Comparison of ENCODE assay signal across 17 cellular contexts in the genomic region with DNA sequence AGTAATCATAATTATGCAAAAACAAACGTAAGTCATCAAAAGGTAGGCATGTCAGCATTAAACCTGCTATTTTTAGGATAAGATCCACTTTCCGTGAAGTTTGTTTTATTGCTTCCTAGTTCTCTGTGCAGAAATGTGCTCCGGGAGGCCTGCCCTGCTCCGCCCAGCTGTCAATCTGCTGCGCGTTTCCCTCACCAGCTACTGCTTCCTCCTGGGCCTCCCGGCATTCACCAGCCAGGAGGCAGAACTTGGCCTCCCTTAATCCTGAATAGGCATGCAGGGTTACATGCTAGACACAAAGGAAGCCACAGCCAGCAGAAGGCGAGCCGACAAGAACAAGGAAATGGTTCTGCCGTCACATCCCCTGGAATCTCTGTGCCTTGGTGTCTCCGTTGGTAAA.
A peak's percentile ranks its signal among the peaks of the same experiment; 100 is the strongest.
DNase-seq lines count a peak whose midpoint lies in the region; ATAC-seq, FAIRE-seq and TF ChIP-seq lines count a peak whose summit lies in the region.
"Had no signal": no experiment of that assay in that cellular context is flagged by ENCODE, and none has a peak within 500 bp of the region (broad histone marks: within the 10 kb centered on the region; RNA-seq: fewer than 3 reads in every experiment).

No MANE protein-coding gene starts in this region.

- CTCF ChIA-PET in HepG2 (lab: Yijun Ruan, JAX; ENCODE audit: low intra/inter-chr PET ratio, low total read pairs), result no interaction called here

- H3K9me3 ChIP-seq in liver (ENCODE audit: control insufficient read depth in 4 of 4, low read length in 3 of 4) (no peaks in the 10 kb centered on the region), HepG2 (ENCODE audit: low read length) (peaks cover 34% of the 10 kb centered on the region), lower lobe of right lung (no peaks in the 10 kb centered on the region)
- H3K9me3 ChIP-seq: body of pancreas, tibial artery had no signal

- H3K4me3 ChIP-seq in liver (ENCODE audit: low read depth in 1 of 3, low read length in 3 of 3) (peak overlapping the region in 2 of 3 donors; percentile 30 to 42), HepG2 (replicated peaks in 1 of 3; ENCODE audit: insufficient read depth in 1 of 3, low read depth in 2 of 3, low read length in 3 of 3) (no peak overlapping the region), fibroblast of pulmonary artery (replicated peaks; ENCODE audit: low read depth, low read length) (no peak overlapping the region), lower lobe of right lung (no peak overlapping the region)
- H3K4me3 ChIP-seq: body of pancreas, tibial artery had no signal

- TF ChIP-seq RAD21 in liver (IDR thresholded peaks at IDR 0.05), result no peak
- no peak for TF ChIP-seq RAD21 in HepG2 (CRISPR knock-in tag; IDR thresholded peaks at IDR 0.05)

- ATAC-seq in HepG2 (no peak), lower lobe of right lung (peak; percentile 68 to 69), GM19395 (IDR thresholded peaks at IDR 0.05; ENCODE audit: unreplicated experiment) (no peak)
- ATAC-seq: body of pancreas; effector memory CD8-positive, alpha-beta T cell had no signal

- BruUV-seq in HepG2 (replicated peaks; lab: Mats Ljungman, UMichigan), result no TSS peak

- no peak for FAIRE-seq in HepG2 (lab: Jason Lieb, UNC)
- FAIRE-seq: TTC549 had no signal

- no peaks in the 10 kb centered on the region for H3K27me3 ChIP-seq in liver (ENCODE audit: control insufficient read depth in 4 of 4, insufficient read depth in 4 of 4, low read length in 3 of 4)
- no peaks in the 10 kb centered on the region for H3K27me3 ChIP-seq in HepG2 (ENCODE audit: control insufficient read depth in 1 of 2, insufficient read depth in 2 of 2, low read length in 2 of 2)
- H3K27me3 ChIP-seq in lower lobe of right lung (ENCODE audit: low read depth), result no peaks in the 10 kb centered on the region
- H3K27me3 ChIP-seq: body of pancreas, tibial artery had no signal

- WGBS in liver, result 37% methylated on average over 11 of the region's 11 CpGs
- 56% methylated on average over 11 of the region's 11 CpGs for WGBS in HepG2 (ENCODE audit: low lambda C conversion rate)

- H3K4me2 ChIP-seq in HepG2 (ENCODE audit: low read depth, low read length), result no peak overlapping the region

- H3K9ac ChIP-seq in liver (ENCODE audit: low read depth in 1 of 2, low read length in 2 of 2), result peak overlapping the region in 1 of 2 donors; percentile 32
- H3K9ac ChIP-seq in HepG2 (ENCODE audit: insufficient read depth, low read depth, low read length), result no peak overlapping the region

- TF ChIP-seq CTCF in liver (IDR thresholded peaks at IDR 0.05; ENCODE audit: low read depth, low read length, missing input control) (no peak), HepG2 (CRISPR knock-in tag; IDR thresholded peaks at IDR 0.05) (no peak), fibroblast of pulmonary artery (IDR thresholded peaks at IDR 0.05; ENCODE audit: low read length, missing control alignments) (no peak), lower lobe of right lung (IDR thresholded peaks at IDR 0.05) (no peak)

- DNase-seq in HepG2 (ENCODE audit: low spot score) (no peak), fibroblast of pulmonary artery (ENCODE audit: low read depth) (peak; percentile 18), lower lobe of right lung (peak; percentile 61), DMS153 (lab: John Stamatoyannopoulos, UW) (no peak), hepatic stellate cell (ENCODE audit: low spot score) (no peak), HK-2 (ENCODE audit: unreplicated experiment) (no peak)
- DNase-seq: CD4-positive, alpha-beta memory T cell; effector memory CD8-positive, alpha-beta T cell; foreskin melanocyte; NCI-H2029; NCI-H774 had no signal

- TF ChIP-seq EP300 in HepG2 (IDR thresholded peaks at IDR 0.05; ENCODE audit: low read depth in 2 of 2, low read length in 2 of 2), result no peak
- TF ChIP-seq EP300 in HepG2 (CRISPR knock-in tag; IDR thresholded peaks at IDR 0.05; ENCODE audit: borderline replicate concordance), result no peak

- no peak for TF ChIP-seq POLR2A in HepG2 (IDR thresholded peaks at IDR 0.05; ENCODE audit: insufficient read depth in 1 of 2, low read depth in 2 of 2, low read length in 2 of 2)

- H3K27ac ChIP-seq in liver (ENCODE audit: low read depth in 1 of 2, low read length in 2 of 2), result peak overlapping the region; percentile 45 to 63
- no peak overlapping the region for H3K27ac ChIP-seq in HepG2 (ENCODE audit: extremely low read length, insufficient read depth, low read length)
- no peak overlapping the region for H3K27ac ChIP-seq in lower lobe of right lung
- H3K27ac ChIP-seq: 22Rv1, body of pancreas, tibial artery had no signal

- H3K36me3 ChIP-seq in liver (ENCODE audit: control insufficient read depth in 4 of 4, insufficient read depth in 3 of 4, low read depth in 1 of 4, low read length in 3 of 4), result no peaks in the 10 kb centered on the region
- H3K36me3 ChIP-seq in HepG2 (replicated peaks in 1 of 2; ENCODE audit: control insufficient read depth in 1 of 2, insufficient read depth in 2 of 2, low read length in 2 of 2), result no peaks in the 10 kb centered on the region
- no peaks in the 10 kb centered on the region for H3K36me3 ChIP-seq in lower lobe of right lung
- H3K36me3 ChIP-seq: tibial artery had no signal

- in situ Hi-C loops in HepG2 (cut with HindIII; ENCODE audit: extremely low pct_ligation_motif_present, low pct_unique_long_range_greater_than_20kb), result no loop called here

- POLR2A ChIA-PET in HepG2 (lab: Yijun Ruan, JAX), result no interaction called here

- intact Hi-C loops in HepG2 (cut with micrococcal nuclease; ENCODE audit: unreplicated experiment) (no loop called here), lower lobe of right lung (cut with DNase I) (no loop called here)

- H2AFZ ChIP-seq in HepG2 (ENCODE audit: low read length), result no peak overlapping the region

- peaks cover 9 to 51% (median 18%) of the 10 kb centered on the region in 4 donors for H3K4me1 ChIP-seq in liver (ENCODE audit: control insufficient read depth in 4 of 4, insufficient read depth in 4 of 4, low read length in 3 of 4)
- no peaks in the 10 kb centered on the region for H3K4me1 ChIP-seq in HepG2 (ENCODE audit: insufficient read depth, low read length)
- H3K4me1 ChIP-seq in lower lobe of right lung, result no peaks in the 10 kb centered on the region
- H3K4me1 ChIP-seq: body of pancreas, tibial artery had no signal

- no peaks in the 10 kb centered on the region for H4K20me1 ChIP-seq in HepG2 (ENCODE audit: insufficient read depth, low read length)

- H3K79me2 ChIP-seq in HepG2 (ENCODE audit: insufficient read depth, low read length), result no peaks in the 10 kb centered on the region

TF ChIP-seq in liver, 16 proteins besides CTCF, POLR2A, EP300 and RAD21:
- TF ChIP-seq YY1 (IDR thresholded peaks at IDR 0.05), result peak; percentile 46
- TF ChIP-seq REST (IDR thresholded peaks at IDR 0.05), result no peak
TF ChIP-seq in liver: peak in this region for 1.

TF ChIP-seq in HepG2, 621 proteins besides CTCF, POLR2A, EP300 and RAD21:
- no peak for TF ChIP-seq LRRFIP1 (CRISPR knock-in tag; conservative IDR thresholded peaks at IDR 0.05)

Comparison
In these comparisons a context has a peak if more than half of its experiments do, and no peak if none do; other contexts are left out.
1. H3K27ac ChIP-seq: peak in liver (2 of 2); none in HepG2 (single experiment) and lower lobe of right lung (single experiment).
2. H3K4me3 ChIP-seq: peak in liver (2 of 3); none in HepG2 (0 of 3), fibroblast of pulmonary artery (single experiment) and lower lobe of right lung (single experiment).
3. ATAC-seq: peak in lower lobe of right lung (2 of 2); none in HepG2 (single experiment) and GM19395 (single experiment).
4. DNase-seq: peak in fibroblast of pulmonary artery (single experiment) and lower lobe of right lung (single experiment); none in HepG2 (single experiment), DMS153 (single experiment), hepatic stellate cell (single experiment) and HK-2 (single experiment).